ENCODE assay signal across 8 cellular contexts in genomic region chr11:31641477-31642062, GRCh38.
A peak's percentile ranks its signal among the peaks of the same experiment; 100 is the strongest.
DNase-seq lines count a peak whose midpoint lies in the region; ATAC-seq, FAIRE-seq and TF ChIP-seq lines count a peak whose summit lies in the region.

No MANE protein-coding gene starts in this region.

- intact Hi-C loops in adrenal gland (cut with DNase I) = no loop called here
- intact Hi-C loops in HepG2 (cut with micrococcal nuclease; ENCODE audit: unreplicated experiment) = loop anchor here (1.0 to 5.0 kb wide), 7 partner anchors 154 to 535 kb away; no protein-coding TSS in a partner anchor

- peaks cover 0 to 7% of the 10 kb centered on the region in 2 donors for H3K4me1 ChIP-seq in adrenal gland (replicated peaks in 1 of 2)
- no peaks in the 10 kb centered on the region for H3K4me1 ChIP-seq in HepG2 (ENCODE audit: insufficient read depth, low read length)

- DNase-seq in DMS79 treated with DMSO at 0.1 percent for 48 hours (lab: John Stamatoyannopoulos, UW) = peak; percentile 19
- no peak for DNase-seq in DMS79 (lab: John Stamatoyannopoulos, UW)
- peak; percentile 46 for DNase-seq in NCI-H1417 treated with DMSO at 0.1 percent for 48 hours (lab: John Stamatoyannopoulos, UW)
- peak in 6 of 7 donors; percentile 17 to 61 (median 25) for DNase-seq in adrenal gland
- DNase-seq in HepG2 (ENCODE audit: low spot score) = peak; percentile 40
- DNase-seq in activated T-cell treated with anti-CD3 and anti-CD28 coated beads, Interleukin-2, amount 50 U/mL, for 1 hour = no peak
- no peak for DNase-seq in DMS153 (lab: John Stamatoyannopoulos, UW)
- DNase-seq in stimulated activated CD4-positive, alpha-beta T cell treated with anti-CD3 and anti-CD28 coated beads, Interleukin-2, amount 100 ng/mL, for 24 hours = no peak

- no peak for ATAC-seq in HepG2

- WGBS in adrenal gland, 4 donors = 83 to 90% (median 86%) methylated on average over 3 of the region's 3 CpGs
- 68% methylated on average over 3 of the region's 3 CpGs for WGBS in HepG2 (ENCODE audit: low lambda C conversion rate)

- no peak overlapping the region for H3K4me2 ChIP-seq in HepG2 (ENCODE audit: low read depth, low read length)

- POLR2A ChIA-PET in HepG2 (lab: Yijun Ruan, JAX) = no interaction called here

- H3K79me2 ChIP-seq in HepG2 (ENCODE audit: insufficient read depth, low read length) = no peaks in the 10 kb centered on the region

- no TSS peak for BruUV-seq in HepG2 (replicated peaks; lab: Mats Ljungman, UMichigan)

- H3K36me3 ChIP-seq in adrenal gland (replicated peaks in 1 of 2) = no peaks in the 10 kb centered on the region
- H3K36me3 ChIP-seq in HepG2 (replicated peaks in 1 of 2; ENCODE audit: control insufficient read depth in 1 of 2, insufficient read depth in 2 of 2, low read length in 2 of 2) = no peaks in the 10 kb centered on the region

- TF ChIP-seq CTCF in adrenal gland (IDR thresholded peaks at IDR 0.05) (peak; percentile 26 to 52 (median 34)), HepG2 (CRISPR knock-in tag; IDR thresholded peaks at IDR 0.05) (peak; percentile 63)

- H3K27me3 ChIP-seq in adrenal gland (no peaks in the 10 kb centered on the region), HepG2 (ENCODE audit: control insufficient read depth in 1 of 2, insufficient read depth in 2 of 2, low read length in 2 of 2) (no peaks in the 10 kb centered on the region)

- no peaks in the 10 kb centered on the region for H4K20me1 ChIP-seq in HepG2 (ENCODE audit: insufficient read depth, low read length)

- H3K9me3 ChIP-seq in adrenal gland (replicated peaks in 1 of 3) = no peaks in the 10 kb centered on the region
- no peaks in the 10 kb centered on the region for H3K9me3 ChIP-seq in HepG2 (ENCODE audit: low read length)

- CTCF ChIA-PET in HepG2 (lab: Yijun Ruan, JAX; ENCODE audit: low intra/inter-chr PET ratio, low total read pairs) = interaction anchor here (0.6 to 2.1 kb wide), 3 partner anchors 145 to 229 kb away, joined by 5 to 9 read pairs (median 9); no protein-coding TSS in a partner anchor

- in situ Hi-C loops in HepG2 (cut with HindIII; ENCODE audit: extremely low pct_ligation_motif_present, low pct_unique_long_range_greater_than_20kb) = loop anchor here (10.0 kb wide), 1 partner anchor 233 kb away; no protein-coding TSS in a partner anchor

- 0 out of 2 replicates have a peak, but pooled peaks have one; percentile 17 for TF ChIP-seq RAD21 in HepG2 (CRISPR knock-in tag; IDR thresholded peaks at IDR 0.05)

- FAIRE-seq in HepG2 (lab: Jason Lieb, UNC) = peak; percentile 39

- no peak overlapping the region for H3K27ac ChIP-seq in adrenal gland
- no peak overlapping the region for H3K27ac ChIP-seq in HepG2 (ENCODE audit: extremely low read length, insufficient read depth, low read length)

- H2AFZ ChIP-seq in HepG2 (ENCODE audit: low read length) = no peak overlapping the region

- no peak overlapping the region for H3K4me3 ChIP-seq in adrenal gland
- H3K4me3 ChIP-seq in HepG2 (replicated peaks in 1 of 3; ENCODE audit: insufficient read depth in 1 of 3, low read depth in 2 of 3, low read length in 3 of 3) = no peak overlapping the region

- TF ChIP-seq EP300 in HepG2 (IDR thresholded peaks at IDR 0.05; ENCODE audit: low read depth in 2 of 2, low read length in 2 of 2) (no peak), HepG2 (CRISPR knock-in tag; IDR thresholded peaks at IDR 0.05; ENCODE audit: borderline replicate concordance) (no peak)

- H3K9ac ChIP-seq in HepG2 (ENCODE audit: insufficient read depth, low read depth, low read length) = no peak overlapping the region

- no peak for TF ChIP-seq POLR2A in adrenal gland (IDR thresholded peaks at IDR 0.05)
- no peak for TF ChIP-seq POLR2A in HepG2 (IDR thresholded peaks at IDR 0.05; ENCODE audit: insufficient read depth in 1 of 2, low read depth in 2 of 2, low read length in 2 of 2)

TF ChIP-seq in HepG2, 621 proteins besides CTCF, POLR2A, EP300 and RAD21:
- peak; percentile 59 for TF ChIP-seq STAG1 (CRISPR knock-in tag; IDR thresholded peaks at IDR 0.05)
- no peak for TF ChIP-seq MIXL1 (CRISPR knock-in tag; IDR thresholded peaks at IDR 0.05)
- TF ChIP-seq SMC3 (IDR thresholded peaks at IDR 0.05; ENCODE audit: low read length) = peak; percentile 57; the same call in 1 of the 2 replicates

Comparison
In these comparisons a context has a peak if more than half of its experiments do, and no peak if none do; other contexts are left out.
1. DNase-seq: peak in DMS79 treated with DMSO at 0.1 percent for 48 hours (single experiment), NCI-H1417 treated with DMSO at 0.1 percent for 48 hours (single experiment), adrenal gland (6 of 7) and HepG2 (single experiment); none in DMS79 (single experiment), activated T-cell treated with anti-CD3 and anti-CD28 coated beads, Interleukin-2, amount 50 U/mL, for 1 hour (single experiment), DMS153 (single experiment) and stimulated activated CD4-positive, alpha-beta T cell treated with anti-CD3 and anti-CD28 coated beads, Interleukin-2, amount 100 ng/mL, for 24 hours (0 of 2).